In the genomic region with DNA sequence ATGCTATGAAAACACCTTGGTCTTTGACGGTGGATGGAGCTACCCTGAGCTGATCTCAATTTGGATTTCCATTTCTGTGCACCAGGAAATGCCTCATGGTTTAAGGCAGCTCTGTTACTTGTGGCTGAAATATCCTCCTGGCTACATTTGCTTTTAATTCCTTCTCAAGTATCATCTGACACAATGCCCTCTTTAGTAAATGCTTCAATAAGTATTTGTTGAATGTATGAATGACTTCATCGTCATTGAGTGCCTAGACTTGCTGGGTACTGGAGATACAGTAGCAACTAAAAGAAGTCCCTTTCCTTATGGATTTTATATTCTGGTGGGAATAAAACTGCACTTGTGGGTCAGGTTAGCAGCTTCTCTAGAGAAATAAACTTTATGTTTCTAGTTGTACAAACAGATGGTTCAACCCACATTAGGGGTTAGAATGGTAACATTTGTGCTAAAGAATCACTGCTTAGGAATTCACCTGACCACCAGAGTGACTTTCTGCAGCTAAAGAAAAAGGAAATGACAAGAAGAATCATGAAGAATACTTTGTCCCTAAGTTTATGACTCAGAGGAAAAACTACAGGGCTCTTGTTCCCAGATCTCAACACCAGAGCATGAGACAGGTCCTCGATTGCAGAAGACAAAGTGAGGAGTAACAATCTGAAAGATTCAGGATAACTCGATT, we compare ENCODE assay signal across 10 cellular contexts. TPM values are rescaled to one million over a fixed set of nuclear protein-coding genes. Genes with fewer than 3 reads are reported as not detected.
DNase-seq lines count a peak whose midpoint lies in the region; ATAC-seq, FAIRE-seq and TF ChIP-seq lines count a peak whose summit lies in the region.
"Had no signal": no experiment of that assay in that cellular context is flagged by ENCODE, and none has a peak within 500 bp of the region (broad histone marks: within the 10 kb centered on the region; RNA-seq: fewer than 3 reads in every experiment).

No MANE protein-coding gene starts in this region.

- in situ Hi-C loops in GM13977 (cut with MboI; ENCODE audit: low pct_unique_long_range_greater_than_20kb, low sequenced_read_pairs, unreplicated experiment) = loop anchor here (10.0 kb wide), 1 partner anchor 208 kb away; no protein-coding TSS in a partner anchor

- TF ChIP-seq EP300 in A549 (IDR thresholded peaks at IDR 0.05) = no peak

- POLR2A ChIA-PET in A549 (lab: Yijun Ruan, JAX) = no interaction called here

- no peak for DNase-seq in A549 (ENCODE audit: low read depth in 1 of 2, low spot score in 1 of 2)
- peak; percentile 62 for DNase-seq in GM13977 (ENCODE audit: low spot score)
- no peak for DNase-seq in RWPE2 (ENCODE audit: low spot score)
- peak; percentile 95 for DNase-seq in fibroblast of mammary gland (ENCODE audit: low read depth)
- DNase-seq in NCI-H187 treated with DMSO at 0.1 percent for 48 hours (lab: John Stamatoyannopoulos, UW) = no peak
- DNase-seq in posterior cingulate gyrus = no peak
- no peak for DNase-seq in iPS-NIHi11 (ENCODE audit: low spot score)
- no peak for DNase-seq in posterior vena cava (ENCODE audit: low spot score)
- DNase-seq: erythroblast; stimulated activated CD4-positive, alpha-beta T cell treated with anti-CD3 and anti-CD28 coated beads, Interleukin-4, amount 100 ng/mL, for 1 hour had no signal

- H3K27me3 ChIP-seq in RWPE2 (ENCODE audit: insufficient read depth, poor library complexity, severe bottlenecking) = no peaks in the 10 kb centered on the region

- no peak overlapping the region for H3K4me3 ChIP-seq in A549
- H3K4me3 ChIP-seq in RWPE2 (ENCODE audit: severe bottlenecking) = no peak overlapping the region
- no peak overlapping the region for H3K4me3 ChIP-seq in fibroblast of mammary gland (ENCODE audit: control insufficient read depth, low read depth, low read length)

- intact Hi-C loops in posterior cingulate gyrus (cut with DNase I) = no loop called here
- intact Hi-C loops in posterior vena cava (cut with DNase I) = no loop called here

- no peak for TF ChIP-seq POLR2A in A549 (IDR thresholded peaks at IDR 0.05; ENCODE audit: low read length)

- H3K4me1 ChIP-seq in A549 (peaks cover 35% of the 10 kb centered on the region), RWPE2 (ENCODE audit: insufficient read depth, poor library complexity, severe bottlenecking) (peaks cover 16% of the 10 kb centered on the region)

- CTCF ChIA-PET in A549 (lab: Yijun Ruan, JAX) = interaction anchor here (1.3 to 4.8 kb wide), 6 partner anchors 14 to 220 kb away, joined by 4 to 27 read pairs (median 6); partner anchors contain the start of gene SMNDC1

- peak overlapping the region; percentile 66 to 68; a peak in 4 of 6 replicates for H3K27ac ChIP-seq in A549
- peak overlapping the region; percentile 73 for H3K27ac ChIP-seq in RWPE2 (ENCODE audit: poor library complexity, severe bottlenecking)

- H3K36me3 ChIP-seq in RWPE2 (ENCODE audit: low read depth) = no peaks in the 10 kb centered on the region

- ATAC-seq in A549 = no peak
- ATAC-seq in RWPE2 (ENCODE audit: low read depth) = peak; percentile 40; the same call in 2 of the 3 replicates

- 47% methylated on average over 4 of the region's 4 CpGs for WGBS in A549 (ENCODE audit: missing lambda C conversion rate)

- no peak for FAIRE-seq in A549 (lab: Jason Lieb, UNC)

- no peak for TF ChIP-seq RAD21 in A549 (conservative IDR thresholded peaks at IDR 0.05 in 1 of 2, IDR thresholded peaks at IDR 0.05 in 1 of 2)

- H3K4me2 ChIP-seq in A549 = peak overlapping the region; percentile 38; the same call in 2 of the 3 replicates

- H3K9me3 ChIP-seq in A549 (peaks cover 20% of the 10 kb centered on the region), RWPE2 (ENCODE audit: severe bottlenecking) (peaks cover 9% of the 10 kb centered on the region)

- no peak for TF ChIP-seq CTCF in A549 (IDR thresholded peaks at IDR 0.05)
- no peak for TF ChIP-seq CTCF in GM13977 (IDR thresholded peaks at IDR 0.05; ENCODE audit: extremely low read depth, insufficient read depth, missing control alignments)
- no peak for TF ChIP-seq CTCF in RWPE2 (IDR thresholded peaks at IDR 0.05; ENCODE audit: poor library complexity, severe bottlenecking)
- no peak for TF ChIP-seq CTCF in fibroblast of mammary gland (conservative IDR thresholded peaks at IDR 0.05; ENCODE audit: control insufficient read depth, insufficient read depth, low read depth, low read length)

TF ChIP-seq in A549, 52 proteins besides CTCF, POLR2A, EP300 and RAD21:
- TF ChIP-seq CHD4 (IDR thresholded peaks at IDR 0.05; ENCODE audit: borderline replicate concordance) (no peak), ATOH8 (CRISPR knock-in tag; IDR thresholded peaks at IDR 0.05; ENCODE audit: low read depth) (no peak), PHF8 (IDR thresholded peaks at IDR 0.05; ENCODE audit: borderline replicate concordance, low read depth) (no peak), SREBF2 (IDR thresholded peaks at IDR 0.05) (no peak), RCOR1 (IDR thresholded peaks at IDR 0.05; ENCODE audit: low read depth, low read length) (no peak), RNF2 (IDR thresholded peaks at IDR 0.05; ENCODE audit: borderline replicate concordance, low read depth) (no peak), ZFP36 (IDR thresholded peaks at IDR 0.05; ENCODE audit: borderline replicate concordance, partially characterized antibody) (no peak), MAZ (IDR thresholded peaks at IDR 0.05; ENCODE audit: borderline replicate concordance, low read depth, low read length) (no peak), CHD2 (IDR thresholded peaks at IDR 0.05; ENCODE audit: low read length, partially characterized antibody) (no peak), RFX5 (IDR thresholded peaks at IDR 0.05) (no peak), FOSB (CRISPR knock-in tag; IDR thresholded peaks at IDR 0.05) (no peak), TFCP2L1 (CRISPR knock-in tag; IDR thresholded peaks at IDR 0.05) (no peak), CBX2 (IDR thresholded peaks at IDR 0.05; ENCODE audit: borderline replicate concordance, low read depth) (no peak), BHLHE40 (IDR thresholded peaks at IDR 0.05; ENCODE audit: low read depth, low read length) (no peak), MYC (IDR thresholded peaks at IDR 0.05; ENCODE audit: borderline replicate concordance, low read length) (no peak), ZSCAN20 (CRISPR knock-in tag; IDR thresholded peaks at IDR 0.05) (no peak)
- TF ChIP-seq, protein P1, sequence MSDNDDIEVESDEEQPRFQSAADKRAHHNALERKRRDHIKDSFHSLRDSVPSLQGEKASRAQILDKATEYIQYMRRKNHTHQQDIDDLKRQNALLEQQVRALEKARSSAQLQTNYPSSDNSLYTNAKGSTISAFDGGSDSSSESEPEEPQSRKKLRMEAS (IDR thresholded peaks at IDR 0.05) = no peak
- TF ChIP-seq, protein P2, sequence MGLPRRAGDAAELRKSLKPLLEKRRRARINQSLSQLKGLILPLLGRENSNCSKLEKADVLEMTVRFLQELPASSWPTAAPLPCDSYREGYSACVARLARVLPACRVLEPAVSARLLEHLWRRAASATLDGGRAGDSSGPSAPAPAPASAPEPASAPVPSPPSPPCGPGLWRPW (IDR thresholded peaks at IDR 0.05) = no peak

RNA-seq across cellular contexts. Expression of gene SMNDC1, which starts 21.8 kb away (rescaled TPM):
- polyA plus RNA-seq in A549 (2011; rRNA removed) = 35.4 and 40.2 TPM in 2 replicates
- polyA plus RNA-seq in A549 (2012; cell fraction: cytosol; rRNA removed) = 10.4 and 13.9 TPM in 2 replicates
- 7.1 and 9.5 TPM in 2 replicates for polyA plus RNA-seq in A549 (2012; cell fraction: nucleus; rRNA removed)
- polyA plus RNA-seq in A549 (2017; fragmentation: RNase III; extraction: RNeasy Plus Mini Kit Qiagen cat#74134 plus additional on column Dnase treatment) = 27.5 to 30.1 TPM (median 28.1 TPM) in 3 replicates
- 6.4 and 8.9 TPM in 2 replicates for polyA minus RNA-seq in A549 (2011; rRNA and poly(A)+ RNA removed)
- total RNA-seq in posterior vena cava = 10 to 100 TPM; 26.4 to 28.1 TPM

Comparison
In these comparisons a context has a peak if more than half of its experiments do, and no peak if none do; other contexts are left out.
1. DNase-seq: peak in GM13977 (single experiment) and fibroblast of mammary gland (single experiment); none in A549 (0 of 2), RWPE2 (single experiment), NCI-H187 treated with DMSO at 0.1 percent for 48 hours (single experiment), posterior cingulate gyrus (0 of 10), iPS-NIHi11 (single experiment) and posterior vena cava (single experiment).